In the genomic region with DNA sequence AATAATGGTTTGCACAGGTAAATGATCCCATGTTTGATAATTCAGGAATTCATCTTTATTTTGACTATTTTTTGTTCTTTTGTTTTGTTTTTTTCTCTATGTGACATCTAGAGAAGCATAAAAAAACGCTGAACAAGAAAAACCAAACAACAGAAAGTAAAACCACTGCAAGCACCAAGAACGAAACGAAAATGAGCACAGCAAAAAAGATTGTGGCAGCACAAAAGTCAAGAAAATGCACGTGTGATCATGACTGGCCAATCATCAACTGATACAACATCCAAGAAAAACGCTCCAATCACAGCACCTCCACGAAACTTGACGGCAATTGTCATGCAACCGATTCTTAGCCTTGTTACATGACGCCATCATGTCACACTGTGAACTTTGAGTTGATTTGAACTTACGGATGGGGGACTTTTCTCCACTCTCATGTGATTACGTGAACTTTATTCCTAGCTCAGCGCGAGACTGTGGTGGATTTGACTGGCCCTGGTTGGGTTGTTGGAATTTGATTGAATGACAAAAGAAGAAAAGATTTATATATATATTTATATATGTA, we compare ENCODE assay signal across 19 cellular contexts.
"Had no signal": no experiment of that assay in that cellular context is flagged by ENCODE, and none has a peak within 500 bp of the region (broad histone marks: within the 10 kb centered on the region; RNA-seq: fewer than 3 reads in every experiment).

No MANE protein-coding gene starts in this region.

- DNase-seq: dermis blood vessel endothelial cell; esophagus squamous epithelium; foreskin fibroblast; glutamatergic neuron; kidney glomerular epithelial cell; mucosa of descending colon; naive thymus-derived CD8-positive, alpha-beta T cell; posterior cingulate gyrus; stimulated activated CD4-positive, alpha-beta T cell treated with anti-CD3 and anti-CD28 coated beads, Interleukin-15, amount 100 ng/mL, for 24 hours; stimulated activated CD4-positive, alpha-beta T cell treated with anti-CD3 and anti-CD28 coated beads, Interleukin-1b, Interleukin-23, amount 100 ng/mL, for 48 hours; stimulated activated CD4-positive, alpha-beta T cell treated with anti-CD3 and anti-CD28 coated beads, Interleukin-4, amount 100 ng/mL, for 24 hours; tibial artery; upper lobe of left lung; uterus had no signal

- H3K27ac ChIP-seq: esophagus squamous epithelium, gastroesophageal sphincter, neutrophil, spleen, tibial artery, upper lobe of left lung, uterus had no signal

- H3K4me1 ChIP-seq: esophagus squamous epithelium, gastroesophageal sphincter, upper lobe of left lung, uterus had no signal

- ATAC-seq: gastroesophageal sphincter; mucosa of descending colon; naive thymus-derived CD8-positive, alpha-beta T cell; sciatic nerve; stimulated activated memory B cell treated with anti-CD40 and anti-IgM and Interleukin-4, amounts not matched to agents 10 μg/mL and 1 μg/mL and 100 μg/mL, for 72 hours had no signal

- H3K9me3 ChIP-seq: esophagus squamous epithelium, gastroesophageal sphincter, mucosa of descending colon, neutrophil, spleen, tibial artery, upper lobe of left lung, uterus had no signal

- H3K4me3 ChIP-seq: esophagus squamous epithelium, gastroesophageal sphincter, mucosa of descending colon, spleen, tibial artery, upper lobe of left lung, uterus had no signal

- H3K36me3 ChIP-seq: esophagus squamous epithelium, gastroesophageal sphincter, neutrophil, spleen, tibial artery, upper lobe of left lung, uterus had no signal

- H3K27me3 ChIP-seq: upper lobe of left lung had no signal
